In the genomic region with DNA sequence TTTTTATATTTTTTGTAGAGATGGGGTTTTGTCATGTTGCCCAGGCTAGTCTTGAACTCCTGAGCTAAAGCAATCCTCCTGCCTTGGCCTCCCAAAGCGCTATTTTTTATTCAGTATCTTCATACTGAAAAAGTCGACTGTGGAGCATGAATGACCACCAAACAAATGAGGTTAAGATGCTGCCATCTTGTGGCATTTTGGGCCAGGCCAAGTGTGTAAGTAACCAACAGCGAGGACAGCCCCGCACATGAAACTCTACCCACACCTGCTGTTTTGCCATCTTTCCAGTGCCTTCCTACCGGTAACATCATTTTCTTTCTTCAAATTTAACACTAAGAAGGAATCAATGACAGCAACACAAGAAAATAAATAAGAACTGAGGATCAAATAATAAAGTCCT, we compare ENCODE assay signal across 10 cellular contexts. TPM values are rescaled to one million over a fixed set of nuclear protein-coding genes. Genes with fewer than 3 reads are reported as not detected.
DNase-seq lines count a peak whose midpoint lies in the region; ATAC-seq, FAIRE-seq and TF ChIP-seq lines count a peak whose summit lies in the region.
"Had no signal": no experiment of that assay in that cellular context is flagged by ENCODE, and none has a peak within 500 bp of the region (broad histone marks: within the 10 kb centered on the region; RNA-seq: fewer than 3 reads in every experiment).

No MANE protein-coding gene starts in this region.

- H4K20me1 ChIP-seq in GM12878 (ENCODE audit: control insufficient read depth, insufficient read depth) = no peaks in the 10 kb centered on the region

- H3K9me3 ChIP-seq in GM12878 (replicated peaks; ENCODE audit: control insufficient read depth, insufficient read depth, low read length) = peaks cover 2% of the 10 kb centered on the region; the same call in 2 of the 3 replicates

- FAIRE-seq in GM12878 (lab: Jason Lieb, UNC) = no peak

- H3K36me3 ChIP-seq in GM12878 (ENCODE audit: control insufficient read depth in 2 of 2, insufficient read depth in 2 of 2, low read length in 1 of 2) = no peaks in the 10 kb centered on the region

- no peaks in the 10 kb centered on the region for H3K4me1 ChIP-seq in GM12878 (ENCODE audit: control insufficient read depth, insufficient read depth, low read length)

- no peak overlapping the region for H3K4me3 ChIP-seq in GM12878

- POLR2A ChIA-PET in GM12878 (lab: Charles Lee) = no interaction called here

- no peak overlapping the region for H3K4me2 ChIP-seq in GM12878 (ENCODE audit: control insufficient read depth, insufficient read depth)

- H3K36me3 Mint-ChIP-seq in neural crest cell (ENCODE audit: low read depth) = no peaks in the 10 kb centered on the region
- H3K36me3 Mint-ChIP-seq: activated naive CD4-positive, alpha-beta T cell treated with anti-CD3 and anti-CD28 coated beads, Interleukin-2, amount 50 U/mL, for 24 hours had no signal

- no peak for TF ChIP-seq POLR2A in GM12878 (IDR thresholded peaks at IDR 0.05; ENCODE audit: low read depth, low read length)

- no peak overlapping the region for H3K9ac ChIP-seq in GM12878 (ENCODE audit: control insufficient read depth, insufficient read depth, low read length)

- TF ChIP-seq EP300 in GM12878 (IDR thresholded peaks at IDR 0.05; ENCODE audit: borderline replicate concordance in 1 of 2, control insufficient read depth in 1 of 2, low read depth in 2 of 2, low read length in 2 of 2) = no peak

- CTCF ChIA-PET in GM12878 (lab: Yijun Ruan, JAX) = interaction anchor here (0.6 to 2.7 kb wide), 11 partner anchors 9 to 510 kb away, joined by 3 to 9 read pairs (median 4); no protein-coding TSS in a partner anchor

- ATAC-seq in GM12878 (peak; percentile 53), HG02981 (IDR thresholded peaks at IDR 0.05; ENCODE audit: unreplicated experiment) (no peak), HG03521 (IDR thresholded peaks at IDR 0.05; ENCODE audit: unreplicated experiment) (no peak)

- SMC1A ChIA-PET in GM12878 (lab: Charles Lee; ENCODE audit: uncharacterized antibody, unreplicated experiment) = interaction anchor here (0.6 to 1.6 kb wide), 6 partner anchors 9 to 361 kb away, joined by 3 to 7 read pairs (median 3); no protein-coding TSS in a partner anchor

- H2AFZ ChIP-seq in GM12878 (ENCODE audit: control insufficient read depth, low read depth, low read length) = no peak overlapping the region

- TF ChIP-seq RAD21 in GM12878 (IDR thresholded peaks at IDR 0.05; ENCODE audit: insufficient read depth, low read depth, low read length) = peak; percentile 45; the same call in 1 of the 2 replicates

- no peaks in the 10 kb centered on the region for H3K27me3 ChIP-seq in GM12878 (replicated peaks in 1 of 2; ENCODE audit: control insufficient read depth in 2 of 2, insufficient read depth in 2 of 2, low read length in 1 of 2)

- H3K27me3 Mint-ChIP-seq in neural crest cell (ENCODE audit: low read depth) = no peaks in the 10 kb centered on the region
- H3K27me3 Mint-ChIP-seq: activated naive CD4-positive, alpha-beta T cell treated with anti-CD3 and anti-CD28 coated beads, Interleukin-2, amount 50 U/mL, for 24 hours had no signal

- WGBS in GM12878 (ENCODE audit: insufficient coverage, insufficient replicate concordance, low lambda C conversion rate, missing lambda C conversion rate) = 48% methylated on average over 5 of the region's 5 CpGs

- no peaks in the 10 kb centered on the region for H3K9me3 Mint-ChIP-seq in neural crest cell

- peak; percentile 19 to 43 (median 27); a peak in 4 of 6 replicates for TF ChIP-seq CTCF in GM12878 (IDR thresholded peaks at IDR 0.05 in 2 of 3, conservative IDR thresholded peaks at IDR 0.05 in 1 of 3; ENCODE audit: control insufficient read depth in 2 of 3, extremely low read depth in 1 of 3, insufficient read depth in 1 of 3, low read depth in 3 of 3, low read length in 3 of 3)
- TF ChIP-seq CTCF in neural crest cell (conservative IDR thresholded peaks at IDR 0.05) = peak; percentile 32

- RAD21 ChIA-PET in GM12878 (lab: Charles Lee; ENCODE audit: unreplicated experiment) = no interaction called here

- in situ Hi-C loops in GM12878 (cut with MboI) = no loop called here

- DNase-seq in NCI-H1417 (lab: John Stamatoyannopoulos, UW) (peak; percentile 3 to 61 (median 3)), NCI-H1417 treated with DMSO at 0.1 percent for 48 hours (lab: John Stamatoyannopoulos, UW) (no peak), NCI-H1092 (lab: John Stamatoyannopoulos, UW) (peak; percentile 33), GM12878 (ENCODE audit: low read depth, low spot score) (no peak), neural crest cell (ENCODE audit: low read depth, low spot score) (no peak), SIG-M5 treated with dmso at 0.1 percent for 504 hours (lab: John Stamatoyannopoulos, UW; ENCODE audit: unreplicated experiment) (no peak)
- DNase-seq: NCI-H526 treated with DMSO at 0.1 percent for 48 hours had no signal

- H3K79me2 ChIP-seq in GM12878 (ENCODE audit: control insufficient read depth, insufficient read depth, low read length) = no peaks in the 10 kb centered on the region

- no peak overlapping the region for H3K27ac ChIP-seq in GM12878 (ENCODE audit: control insufficient read depth, insufficient read depth)

- H3K4me1 Mint-ChIP-seq in neural crest cell = no peaks in the 10 kb centered on the region
- H3K4me1 Mint-ChIP-seq: activated naive CD4-positive, alpha-beta T cell treated with anti-CD3 and anti-CD28 coated beads, Interleukin-2, amount 50 U/mL, for 24 hours had no signal

- H3K4me3 Mint-ChIP-seq in neural crest cell = no peak overlapping the region
- H3K4me3 Mint-ChIP-seq: activated naive CD4-positive, alpha-beta T cell treated with anti-CD3 and anti-CD28 coated beads, Interleukin-2, amount 50 U/mL, for 24 hours had no signal

- intact Hi-C loops in GM12878 (cut with micrococcal nuclease; ENCODE audit: unreplicated experiment) = no loop called here

- no peak overlapping the region for H3K27ac Mint-ChIP-seq in neural crest cell (ENCODE audit: unreplicated experiment)
- H3K27ac Mint-ChIP-seq: activated naive CD4-positive, alpha-beta T cell treated with anti-CD3 and anti-CD28 coated beads, Interleukin-2, amount 50 U/mL, for 24 hours had no signal

- BruUV-seq in GM12878 (replicated peaks; lab: Mats Ljungman, UMichigan) = no TSS peak

TF ChIP-seq in GM12878, 131 proteins besides CTCF, POLR2A, EP300 and RAD21:
- TF ChIP-seq SIN3A (IDR thresholded peaks at IDR 0.05; ENCODE audit: low read depth, low read length) = no peak
- peak; percentile 29; the same call in 1 of the 2 replicates for TF ChIP-seq SMC3 (IDR thresholded peaks at IDR 0.05; ENCODE audit: borderline replicate concordance, low read length)

RNA-seq across cellular contexts. Expression of a gene that starts 32.2 kb away (rescaled TPM):
- 0.96 and 1.4 TPM in 2 replicates for total RNA-seq in GM12878 (2013; cell fraction: nucleolus; rRNA removed)
- total RNA-seq in GM12878 (2014; rRNA removed) (0.49 and 0.62 TPM in 2 replicates), GM12878 (2014; rRNA removed; fragmentation: Illumina TruSeq; extraction: Trizol) (0.18 and 0.23 TPM in 2 replicates), GM12878 (2021) (0.56 and 0.64 TPM in 2 replicates), neural crest cell (1.9 and 2.1 TPM in 2 replicates)
- polyA plus RNA-seq in GM12878 (2011; ENCODE audit: low read depth) = 0.50 TPM
- polyA plus RNA-seq in GM12878 (2011; rRNA removed) (0.14 and 0.20 TPM in 2 replicates), GM12878 (2014; fragmentation: Illumina TruSeq; extraction: Trizol) (0.16 and 0.17 TPM in 2 replicates), GM12878 (2014; fragmentation: Nextera tagmentation; extraction: Ambion mirVana) (under 1 TPM; 0.46 to 0.52 TPM), GM12878 (2014; rRNA removed) (0.23 and 0.63 TPM in 2 replicates), GM12878 (2016; fragmentation: Nextera tagmentation; extraction: Ambion mirVana) (1 to 10 TPM; 1.7 to 2.1 TPM)
- polyA plus RNA-seq in GM12878 (2011; cell fraction: cytosol; rRNA removed) = 0.10 and 0.38 TPM in 2 replicates
- 1.6 and 2.1 TPM in 2 replicates for polyA plus RNA-seq in GM12878 (2011; cell fraction: nucleus; rRNA removed)
- polyA plus RNA-seq in GM12878 (2012) = 1.1 and 1.6 TPM in 2 replicates
- polyA minus RNA-seq in GM12878 (2011; rRNA and poly(A)+ RNA removed) = 0.21 TPM in 1 of 2 replicates, not detected in the other
- polyA minus RNA-seq in GM12878 (2011; cell fraction: cytosol; rRNA and poly(A)+ RNA removed) = not detected in 2 replicates
- polyA minus RNA-seq in GM12878 (2011; cell fraction: nucleus; rRNA and poly(A)+ RNA removed) = 0.24 and 0.77 TPM in 2 replicates

Comparison
In these comparisons a context has a peak if more than half of its experiments do, and no peak if none do; other contexts are left out.
1. DNase-seq: peak in NCI-H1417 (3 of 3) and NCI-H1092 (single experiment); none in NCI-H1417 treated with DMSO at 0.1 percent for 48 hours (single experiment), GM12878 (single experiment), neural crest cell (single experiment) and SIG-M5 treated with dmso at 0.1 percent for 504 hours (single experiment).